18 cellular contexts compared by ENCODE assay signal in the genomic region with DNA sequence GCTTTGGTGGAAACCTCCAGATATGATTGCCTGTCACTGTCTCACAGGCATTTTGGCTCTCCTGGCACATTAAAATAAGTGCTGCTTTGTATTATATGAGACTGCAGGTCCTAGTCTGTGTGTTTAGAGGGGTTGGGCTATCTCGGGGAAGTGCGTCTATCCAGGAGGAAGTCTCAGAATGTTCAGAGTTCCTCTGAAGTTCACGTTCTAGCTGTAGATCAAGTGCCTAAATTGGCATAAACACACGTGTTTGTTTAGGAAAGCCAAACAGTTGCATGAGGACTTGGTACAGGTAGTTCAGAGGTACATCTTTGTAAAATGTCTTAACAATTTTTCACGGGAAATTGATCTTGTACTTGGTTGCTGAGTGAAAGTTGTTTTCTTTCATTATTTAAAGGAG. TPM values are rescaled to one million over a fixed set of nuclear protein-coding genes. Genes with fewer than 3 reads are reported as not detected.
DNase-seq lines count a peak whose midpoint lies in the region; ATAC-seq, FAIRE-seq and TF ChIP-seq lines count a peak whose summit lies in the region.
"Had no signal": no experiment of that assay in that cellular context is flagged by ENCODE, and none has a peak within 500 bp of the region (broad histone marks: within the 10 kb centered on the region; RNA-seq: fewer than 3 reads in every experiment).

No MANE protein-coding gene starts in this region.

- H3K27me3 ChIP-seq in bronchial epithelial cell (ENCODE audit: control insufficient read depth, insufficient read depth, low read length): no peaks in the 10 kb centered on the region

- peaks cover 66% of the 10 kb centered on the region for H3K36me3 Mint-ChIP-seq in activated CD4-positive, alpha-beta T cell treated with anti-CD3 and anti-CD28 coated beads, Interleukin-2, amount 10 ng/mL, durations not matched to agents 7 days and 5 days (ENCODE audit: low read depth)
- H3K36me3 Mint-ChIP-seq in activated T-helper 2 cell treated with anti-CD3 and anti-CD28 coated beads, Interferon-gamma antibody, Interleukin-2, Interleukin-4, amounts not matched to agents 10 μg/mL and 5 μg/mL and 100 μg/mL, durations not matched to agents 14 hours and 24 hours and 36 hours (ENCODE audit: low read depth): peaks cover 83% of the 10 kb centered on the region

- POLR2A ChIA-PET in activated CD4-positive, alpha-beta T cell treated with anti-CD3 and anti-CD28 coated beads, Interleukin-2, amount 10 ng/mL, durations not matched to agents 7 days and 5 days (lab: Charles Lee): no interaction called here

- DNase-seq in activated CD4-positive, alpha-beta T cell treated with anti-CD3 and anti-CD28 coated beads, Interleukin-2, amount 10 ng/mL, durations not matched to agents 7 days and 5 days: no peak
- no peak for DNase-seq in activated CD4-positive, alpha-beta T cell treated with anti-CD3 and anti-CD28 coated beads for 4 hours
- DNase-seq in bronchial epithelial cell (ENCODE audit: low read depth) (no peak), mucosa of descending colon (no peak), cerebellar cortex (ENCODE audit: low spot score) (no peak), iPS-NIHi7 (ENCODE audit: extremely low spot score) (no peak)
- no peak for DNase-seq in activated T-helper 2 cell treated with anti-CD3 and anti-CD28 coated beads, Interferon-gamma antibody, Interleukin-2, Interleukin-4, amounts not matched to agents 10 μg/mL and 5 μg/mL and 100 μg/mL, durations not matched to agents 14 hours and 24 hours and 36 hours (ENCODE audit: low spot score)
- DNase-seq: C1 segment of cervical spinal cord, Caco-2, DMS53, MM.1S, NCI-H1105, NCI-H1694 treated with DMSO at 0.1 percent for 48 hours, NCI-H446, PC-3 had no signal

- peaks cover 13% of the 10 kb centered on the region for H3K4me1 Mint-ChIP-seq in activated CD4-positive, alpha-beta T cell treated with anti-CD3 and anti-CD28 coated beads, Interleukin-2, amount 10 ng/mL, durations not matched to agents 7 days and 5 days
- peaks cover 9% of the 10 kb centered on the region for H3K4me1 Mint-ChIP-seq in activated T-helper 2 cell treated with anti-CD3 and anti-CD28 coated beads, Interferon-gamma antibody, Interleukin-2, Interleukin-4, amounts not matched to agents 10 μg/mL and 5 μg/mL and 100 μg/mL, durations not matched to agents 14 hours and 24 hours and 36 hours (ENCODE audit: low read depth)

- no peaks in the 10 kb centered on the region for H3K9me3 ChIP-seq in mucosa of descending colon
- H3K9me3 ChIP-seq: Caco-2 had no signal

- H3K27ac ChIP-seq in C4-2B: 0 out of 2 replicates have a peak overlapping the region, but pooled peaks have one; percentile 20

- peak; percentile 36 for FAIRE-seq in bronchial epithelial cell (lab: Jason Lieb, UNC)
- FAIRE-seq: GM18507, H54 had no signal

- no peak overlapping the region for H3K4me3 ChIP-seq in bronchial epithelial cell (ENCODE audit: low read depth, low read length)
- no peak overlapping the region for H3K4me3 ChIP-seq in mucosa of descending colon

- peak overlapping the region; percentile 32 for H3K27ac Mint-ChIP-seq in activated CD4-positive, alpha-beta T cell treated with anti-CD3 and anti-CD28 coated beads, Interleukin-2, amount 10 ng/mL, durations not matched to agents 7 days and 5 days
- H3K27ac Mint-ChIP-seq in activated T-helper 2 cell treated with anti-CD3 and anti-CD28 coated beads, Interferon-gamma antibody, Interleukin-2, Interleukin-4, amounts not matched to agents 10 μg/mL and 5 μg/mL and 100 μg/mL, durations not matched to agents 14 hours and 24 hours and 36 hours: no peak overlapping the region

- intact Hi-C loops in mucosa of descending colon (cut with DNase I, micrococcal nuclease): loop anchor here in 1 of 2 donors (10.0 kb wide), 1 partner anchor 370 kb away; no protein-coding TSS in a partner anchor
- intact Hi-C loops in activated T-helper 2 cell treated with anti-CD3 and anti-CD28 coated beads, Interferon-gamma antibody, Interleukin-2, Interleukin-4, amounts not matched to agents 10 μg/mL and 5 μg/mL and 100 μg/mL, durations not matched to agents 14 hours and 24 hours and 36 hours (cut with micrococcal nuclease): no loop called here

- H3K36me3 ChIP-seq in bronchial epithelial cell (ENCODE audit: control insufficient read depth, insufficient read depth, low read length) (peaks cover 39% of the 10 kb centered on the region), mucosa of descending colon (ENCODE audit: low read depth) (peaks cover 12% of the 10 kb centered on the region)

- no peaks in the 10 kb centered on the region for H3K27me3 Mint-ChIP-seq in activated CD4-positive, alpha-beta T cell treated with anti-CD3 and anti-CD28 coated beads, Interleukin-2, amount 10 ng/mL, durations not matched to agents 7 days and 5 days
- no peaks in the 10 kb centered on the region for H3K27me3 Mint-ChIP-seq in activated T-helper 2 cell treated with anti-CD3 and anti-CD28 coated beads, Interferon-gamma antibody, Interleukin-2, Interleukin-4, amounts not matched to agents 10 μg/mL and 5 μg/mL and 100 μg/mL, durations not matched to agents 14 hours and 24 hours and 36 hours (ENCODE audit: low read depth)

- H3K4me1 ChIP-seq in mucosa of descending colon (ENCODE audit: low read depth): peaks cover 3% of the 10 kb centered on the region
- H3K4me1 ChIP-seq: Caco-2 had no signal

- peak; percentile 70 for ATAC-seq in mucosa of descending colon
- ATAC-seq: PC-3 had no signal

- H3K9me3 Mint-ChIP-seq in activated CD4-positive, alpha-beta T cell treated with anti-CD3 and anti-CD28 coated beads, Interleukin-2, amount 10 ng/mL, durations not matched to agents 7 days and 5 days: no peaks in the 10 kb centered on the region
- no peaks in the 10 kb centered on the region for H3K9me3 Mint-ChIP-seq in activated T-helper 2 cell treated with anti-CD3 and anti-CD28 coated beads, Interferon-gamma antibody, Interleukin-2, Interleukin-4, amounts not matched to agents 10 μg/mL and 5 μg/mL and 100 μg/mL, durations not matched to agents 14 hours and 24 hours and 36 hours

- H3K4me3 Mint-ChIP-seq in activated CD4-positive, alpha-beta T cell treated with anti-CD3 and anti-CD28 coated beads, Interleukin-2, amount 10 ng/mL, durations not matched to agents 7 days and 5 days: no peak overlapping the region
- H3K4me3 Mint-ChIP-seq in activated T-helper 2 cell treated with anti-CD3 and anti-CD28 coated beads, Interferon-gamma antibody, Interleukin-2, Interleukin-4, amounts not matched to agents 10 μg/mL and 5 μg/mL and 100 μg/mL, durations not matched to agents 14 hours and 24 hours and 36 hours (ENCODE audit: low read depth): no peak overlapping the region

- CTCF ChIA-PET in activated CD4-positive, alpha-beta T cell treated with anti-CD3 and anti-CD28 coated beads, Interleukin-2, amount 10 ng/mL, durations not matched to agents 7 days and 5 days (lab: Charles Lee): no interaction called here

- TF ChIP-seq CTCF in C4-2B (conservative IDR thresholded peaks at IDR 0.05) (no peak), bronchial epithelial cell (IDR thresholded peaks at IDR 0.05; ENCODE audit: insufficient read depth, low read length, severe bottlenecking) (no peak), mucosa of descending colon (IDR thresholded peaks at IDR 0.05) (no peak)

RNA-seq across cellular contexts. Expression of a gene that starts 36.4 kb away (rescaled TPM):
- total RNA-seq in activated CD4-positive, alpha-beta T cell treated with anti-CD3 and anti-CD28 coated beads, Interleukin-2, amount 10 ng/mL, durations not matched to agents 7 days and 5 days: under 1 TPM; 0.25 to 0.67 TPM
- total RNA-seq in bronchial epithelial cell (under 0.01 and 1.3 TPM in 2 replicates), mucosa of descending colon (1 to 10 TPM; 1.9 to 2.4 (median 2.4) TPM)
- total RNA-seq in activated T-helper 2 cell treated with anti-CD3 and anti-CD28 coated beads, Interferon-gamma antibody, Interleukin-2, Interleukin-4, amounts not matched to agents 10 μg/mL and 5 μg/mL and 100 μg/mL, durations not matched to agents 14 hours and 24 hours and 36 hours: 1.2 and 1.4 TPM in 2 replicates
